Comparison of ENCODE assay signal across 28 cellular contexts in genomic region chr16:19822534-19822933, GRCh38.
A peak's percentile ranks its signal among the peaks of the same experiment; 100 is the strongest.
DNase-seq lines count a peak whose midpoint lies in the region; ATAC-seq and TF ChIP-seq lines count a peak whose summit lies in the region.
"Had no signal": no experiment of that assay in that cellular context is flagged by ENCODE, and none has a peak within 500 bp of the region (broad histone marks: within the 10 kb centered on the region; RNA-seq: fewer than 3 reads in every experiment).

No MANE protein-coding gene starts in this region.

- DNase-seq in H4 (ENCODE audit: low spot score), result peak; percentile 19
- no peak for DNase-seq in WTC11 (ENCODE audit: low spot score)
- peak; percentile 87 for DNase-seq in fibroblast of pulmonary artery (ENCODE audit: low read depth)
- peak; percentile 10 for DNase-seq in superior temporal gyrus (ENCODE audit: extremely low spot score)
- DNase-seq in naive thymus-derived CD8-positive, alpha-beta T cell, result no peak
- no peak for DNase-seq in stimulated activated naive B cell treated with anti-CD40 and anti-IgM and Interleukin-4, amounts not matched to agents 10 μg/mL and 1 μg/mL and 100 μg/mL, for 72 hours
- DNase-seq in testis, result no peak
- DNase-seq: activated CD4-positive, CD25-positive, alpha-beta regulatory T cell; activated CD8-positive, alpha-beta T cell treated with anti-CD3 and anti-CD28 coated beads for 36 hours; activated gamma-delta T cell; activated T-cell treated with anti-CD3 and anti-CD28 coated beads for 4 hours; adrenal gland; BE2C; DND-41; foreskin keratinocyte; left ventricle myocardium superior; NCI-H2171; NCI-H526 treated with DMSO at 0.1 percent for 48 hours; SK-N-SH; stimulated activated CD4-positive, alpha-beta T cell treated with anti-CD3 and anti-CD28 coated beads, Interleukin-1b, Interleukin-23, amount 100 ng/mL, for 48 hours had no signal

- H3K27me3 ChIP-seq in testis, result no peaks in the 10 kb centered on the region
- H3K27me3 ChIP-seq: adrenal gland, BE2C, breast epithelium, foreskin keratinocyte had no signal

- CTCF ChIA-PET in WTC11 (lab: Charles Lee), result no interaction called here

- ATAC-seq in WTC11, result no peak
- no peak for ATAC-seq in naive thymus-derived CD8-positive, alpha-beta T cell
- no peak for ATAC-seq in stimulated activated naive B cell treated with anti-CD40 and anti-IgM and Interleukin-4, amounts not matched to agents 10 μg/mL and 1 μg/mL and 100 μg/mL, for 72 hours (replicated peaks)
- ATAC-seq: activated CD8-positive, alpha-beta T cell treated with anti-CD3 and anti-CD28 coated beads for 36 hours; foreskin keratinocyte; left ventricle myocardium superior; stimulated activated memory B cell treated with anti-CD40 and anti-IgM and Interleukin-4, amounts not matched to agents 10 μg/mL and 1 μg/mL and 100 μg/mL, for 72 hours had no signal

- whole genome bisulfite sequencing in testis, 2 donors, result 91 to 92% methylated on average over 2 of the region's 2 CpGs

- H3K9me3 Mint-ChIP-seq in WTC11, result no peaks in the 10 kb centered on the region
- no peaks in the 10 kb centered on the region for H3K9me3 Mint-ChIP-seq in naive thymus-derived CD8-positive, alpha-beta T cell
- no peaks in the 10 kb centered on the region for H3K9me3 Mint-ChIP-seq in stimulated activated naive B cell treated with anti-CD40 and anti-IgM and Interleukin-4, amounts not matched to agents 10 μg/mL and 1 μg/mL and 100 μg/mL, for 72 hours
- H3K9me3 Mint-ChIP-seq: activated CD8-positive, alpha-beta T cell treated with anti-CD3 and anti-CD28 coated beads for 36 hours; IgD-negative memory B cell; neural crest cell; stimulated activated memory B cell treated with anti-CD40 and anti-IgM and Interleukin-4, amounts not matched to agents 10 μg/mL and 1 μg/mL and 100 μg/mL, for 72 hours had no signal

- H3K4me3 Mint-ChIP-seq in WTC11, result no peak overlapping the region
- H3K4me3 Mint-ChIP-seq in naive thymus-derived CD8-positive, alpha-beta T cell, result no peak overlapping the region
- no peak overlapping the region for H3K4me3 Mint-ChIP-seq in stimulated activated naive B cell treated with anti-CD40 and anti-IgM and Interleukin-4, amounts not matched to agents 10 μg/mL and 1 μg/mL and 100 μg/mL, for 72 hours
- H3K4me3 Mint-ChIP-seq: activated CD8-positive, alpha-beta T cell treated with anti-CD3 and anti-CD28 coated beads for 36 hours; IgD-negative memory B cell; neural crest cell; stimulated activated memory B cell treated with anti-CD40 and anti-IgM and Interleukin-4, amounts not matched to agents 10 μg/mL and 1 μg/mL and 100 μg/mL, for 72 hours had no signal

- no peak for TF ChIP-seq POLR2A in testis (IDR thresholded peaks at IDR 0.05)

- no peak for TF ChIP-seq CTCF in WTC11 (IDR thresholded peaks at IDR 0.05)
- no peak for TF ChIP-seq CTCF in fibroblast of pulmonary artery (IDR thresholded peaks at IDR 0.05; ENCODE audit: low read length, missing control alignments)
- no peak for TF ChIP-seq CTCF in testis (IDR thresholded peaks at IDR 0.05)

- no peaks in the 10 kb centered on the region for H3K36me3 ChIP-seq in testis (ENCODE audit: low read depth, missing control alignments)
- H3K36me3 ChIP-seq: adrenal gland, BE2C, breast epithelium, thoracic aorta had no signal

- POLR2A ChIA-PET in WTC11 (lab: Charles Lee), result no interaction called here
- POLR2A ChIA-PET in naive thymus-derived CD8-positive, alpha-beta T cell (lab: Charles Lee), result no interaction called here

- H3K27me3 Mint-ChIP-seq in WTC11 (ENCODE audit: low read depth), result no peaks in the 10 kb centered on the region
- no peaks in the 10 kb centered on the region for H3K27me3 Mint-ChIP-seq in naive thymus-derived CD8-positive, alpha-beta T cell
- peaks cover 0 to under 1% of the 10 kb centered on the region in 2 donors for H3K27me3 Mint-ChIP-seq in stimulated activated naive B cell treated with anti-CD40 and anti-IgM and Interleukin-4, amounts not matched to agents 10 μg/mL and 1 μg/mL and 100 μg/mL, for 72 hours
- H3K27me3 Mint-ChIP-seq: activated CD8-positive, alpha-beta T cell treated with anti-CD3 and anti-CD28 coated beads for 36 hours; IgD-negative memory B cell; progenitor cell of endocrine pancreas; stimulated activated memory B cell treated with anti-CD40 and anti-IgM and Interleukin-4, amounts not matched to agents 10 μg/mL and 1 μg/mL and 100 μg/mL, for 72 hours had no signal

- no peaks in the 10 kb centered on the region for H3K9me3 ChIP-seq in testis
- H3K9me3 ChIP-seq: adrenal gland, BE2C, breast epithelium, SK-N-SH, thoracic aorta had no signal

- intact Hi-C loops in testis (cut with DNase I; ENCODE audit: low total_unique reads), result no loop called here

- no peaks in the 10 kb centered on the region for H3K4me1 ChIP-seq in testis
- H3K4me1 ChIP-seq: adrenal gland, BE2C, breast epithelium, foreskin keratinocyte had no signal

- H3K27ac ChIP-seq in testis, result no peak overlapping the region
- H3K27ac ChIP-seq: adrenal gland, breast epithelium, coronary artery, foreskin keratinocyte, HL-60, thoracic aorta had no signal

- no peaks in the 10 kb centered on the region; the same call in 1 of the 2 replicates for H3K36me3 Mint-ChIP-seq in WTC11
- H3K36me3 Mint-ChIP-seq in naive thymus-derived CD8-positive, alpha-beta T cell, result no peaks in the 10 kb centered on the region
- no peaks in the 10 kb centered on the region for H3K36me3 Mint-ChIP-seq in stimulated activated naive B cell treated with anti-CD40 and anti-IgM and Interleukin-4, amounts not matched to agents 10 μg/mL and 1 μg/mL and 100 μg/mL, for 72 hours
- H3K36me3 Mint-ChIP-seq: IgD-negative memory B cell; stimulated activated memory B cell treated with anti-CD40 and anti-IgM and Interleukin-4, amounts not matched to agents 10 μg/mL and 1 μg/mL and 100 μg/mL, for 72 hours had no signal

- no peaks in the 10 kb centered on the region for H3K4me1 Mint-ChIP-seq in WTC11
- no peaks in the 10 kb centered on the region for H3K4me1 Mint-ChIP-seq in naive thymus-derived CD8-positive, alpha-beta T cell
- no peaks in the 10 kb centered on the region for H3K4me1 Mint-ChIP-seq in stimulated activated naive B cell treated with anti-CD40 and anti-IgM and Interleukin-4, amounts not matched to agents 10 μg/mL and 1 μg/mL and 100 μg/mL, for 72 hours
- H3K4me1 Mint-ChIP-seq: IgD-negative memory B cell; neural crest cell; stimulated activated memory B cell treated with anti-CD40 and anti-IgM and Interleukin-4, amounts not matched to agents 10 μg/mL and 1 μg/mL and 100 μg/mL, for 72 hours had no signal

- peak overlapping the region; percentile 3; the same call in 1 of the 2 replicates for H3K27ac Mint-ChIP-seq in WTC11
- H3K27ac Mint-ChIP-seq in naive thymus-derived CD8-positive, alpha-beta T cell, result no peak overlapping the region
- H3K27ac Mint-ChIP-seq in stimulated activated naive B cell treated with anti-CD40 and anti-IgM and Interleukin-4, amounts not matched to agents 10 μg/mL and 1 μg/mL and 100 μg/mL, for 72 hours, result no peak overlapping the region
- H3K27ac Mint-ChIP-seq: activated CD8-positive, alpha-beta T cell treated with anti-CD3 and anti-CD28 coated beads for 36 hours; IgD-negative memory B cell; progenitor cell of endocrine pancreas; stimulated activated memory B cell treated with anti-CD40 and anti-IgM and Interleukin-4, amounts not matched to agents 10 μg/mL and 1 μg/mL and 100 μg/mL, for 72 hours had no signal

- no peak overlapping the region for H3K4me3 ChIP-seq in fibroblast of pulmonary artery (replicated peaks; ENCODE audit: low read depth, low read length)
- no peak overlapping the region for H3K4me3 ChIP-seq in testis
- H3K4me3 ChIP-seq: adrenal gland, breast epithelium, coronary artery, thoracic aorta had no signal

TF ChIP-seq in WTC11, 78 proteins besides CTCF, POLR2A, EP300 and RAD21:
- TF ChIP-seq EMX1 (CRISPR knock-in tag; IDR thresholded peaks at IDR 0.05), result no peak
- TF ChIP-seq ESRRA (CRISPR knock-in tag; IDR thresholded peaks at IDR 0.05; ENCODE audit: borderline replicate concordance), result no peak
- TF ChIP-seq PREB (CRISPR knock-in tag; IDR thresholded peaks at IDR 0.05; ENCODE audit: borderline replicate concordance), result no peak

Comparison
In these comparisons a context has a peak if more than half of its experiments do, and no peak if none do; other contexts are left out.
1. DNase-seq: peak in H4 (single experiment), fibroblast of pulmonary artery (single experiment) and superior temporal gyrus (single experiment); none in WTC11 (single experiment), naive thymus-derived CD8-positive, alpha-beta T cell (0 of 10), stimulated activated naive B cell treated with anti-CD40 and anti-IgM and Interleukin-4, amounts not matched to agents 10 μg/mL and 1 μg/mL and 100 μg/mL, for 72 hours (single experiment) and testis (single experiment).